In genomic region chr4:6731780-6732179, GRCh38 we compare ENCODE assay signal across 19 cellular contexts. TPM values are rescaled to one million over a fixed set of nuclear protein-coding genes. Genes with fewer than 3 reads are reported as not detected.
DNase-seq lines count a peak whose midpoint lies in the region; ATAC-seq and TF ChIP-seq lines count a peak whose summit lies in the region.
"Had no signal": no experiment of that assay in that cellular context is flagged by ENCODE, and none has a peak within 500 bp of the region (broad histone marks: within the 10 kb centered on the region; RNA-seq: fewer than 3 reads in every experiment).

No MANE protein-coding gene starts in this region.

- H3K4ac ChIP-seq in mesenchymal stem cell (ENCODE audit: low read depth in 1 of 2, low read length in 2 of 2) = peak overlapping the region in 1 of 2 experiments; percentile 73

- TF ChIP-seq POLR2A in tibial nerve (IDR thresholded peaks at IDR 0.05) = no peak

- H3K4me1 ChIP-seq in right atrium auricular region (peaks cover 0 to 28% of the 10 kb centered on the region in 2 donors), mesenchymal stem cell (ENCODE audit: control insufficient read depth, insufficient read depth, low read depth, low read length) (peaks cover 22% of the 10 kb centered on the region), tibial nerve (peaks cover 0 to 53% (median 14%) of the 10 kb centered on the region in 4 donors)

- H3K18ac ChIP-seq in mesenchymal stem cell (ENCODE audit: low read depth in 1 of 2, low read length in 2 of 2) = peak overlapping the region; percentile 54 to 96

- peak overlapping the region; percentile 43 for H4K8ac ChIP-seq in mesenchymal stem cell (ENCODE audit: low read length)

- TF ChIP-seq CTCF in right atrium auricular region (IDR thresholded peaks at IDR 0.05) (no peak), WERI-Rb-1 (IDR thresholded peaks at IDR 0.05; ENCODE audit: low read depth, low read length) (no peak), tibial nerve (IDR thresholded peaks at IDR 0.05) (no peak)

- no peaks in the 10 kb centered on the region for H3K79me1 ChIP-seq in mesenchymal stem cell (replicated peaks; ENCODE audit: low read length, poor library complexity, severe bottlenecking)

- 86% methylated on average over 6 of the region's 6 CpGs for WGBS in mesenchymal stem cell
- 96 to 97% methylated on average over 6 of the region's 6 CpGs for WGBS in tibial nerve, 2 donors

- peak overlapping the region; percentile 66 to 85 for H2BK12ac ChIP-seq in mesenchymal stem cell (ENCODE audit: low read length in 2 of 2)

- H3K27me3 ChIP-seq in right atrium auricular region = no peaks in the 10 kb centered on the region
- no peaks in the 10 kb centered on the region for H3K27me3 ChIP-seq in WERI-Rb-1 (ENCODE audit: insufficient read depth, low read depth, severe bottlenecking)
- no peaks in the 10 kb centered on the region for H3K27me3 ChIP-seq in mesenchymal stem cell (ENCODE audit: control insufficient read depth in 1 of 2, insufficient read depth in 1 of 2, low read length in 2 of 2)
- no peaks in the 10 kb centered on the region for H3K27me3 ChIP-seq in tibial nerve
- H3K27me3 ChIP-seq: BLaER1 had no signal

- H3K9me3 ChIP-seq in right atrium auricular region = no peaks in the 10 kb centered on the region
- no peaks in the 10 kb centered on the region for H3K9me3 ChIP-seq in WERI-Rb-1 (ENCODE audit: severe bottlenecking)
- no peaks in the 10 kb centered on the region for H3K9me3 ChIP-seq in mesenchymal stem cell (ENCODE audit: control insufficient read depth, low read length)
- H3K9me3 ChIP-seq in tibial nerve = no peaks in the 10 kb centered on the region
- H3K9me3 ChIP-seq: BLaER1 had no signal

- H2AFZ ChIP-seq in mesenchymal stem cell (ENCODE audit: low read depth, low read length) = no peak overlapping the region

- H3K36me3 ChIP-seq in right atrium auricular region (no peaks in the 10 kb centered on the region), WERI-Rb-1 (no peaks in the 10 kb centered on the region), mesenchymal stem cell (ENCODE audit: control insufficient read depth in 1 of 2, insufficient read depth in 2 of 2, low read depth in 1 of 2, low read length in 2 of 2) (no peaks in the 10 kb centered on the region), tibial nerve (no peaks in the 10 kb centered on the region)
- H3K36me3 ChIP-seq: BLaER1 had no signal

- DNase-seq in right atrium auricular region (ENCODE audit: low spot score) (no peak), Right ventricle myocardium superior (no peak), WERI-Rb-1 (no peak), mesenchymal stem cell (no peak), tibial nerve (ENCODE audit: low spot score in 2 of 2) (no peak), cerebellar cortex (ENCODE audit: low spot score) (no peak), kidney glomerular epithelial cell (lab: John Stamatoyannopoulos, UW) (no peak), NCI-H187 treated with DMSO at 0.1 percent for 48 hours (lab: John Stamatoyannopoulos, UW) (no peak)
- DNase-seq: CD8-positive, alpha-beta T cell; DMS53; EL; NCI-H1048; NCI-H1436; NCI-H2029; NCI-H526 had no signal

- no peak overlapping the region for H2BK5ac ChIP-seq in mesenchymal stem cell (ENCODE audit: low read depth, low read length, poor library complexity, severe bottlenecking)

- TF ChIP-seq EP300 in tibial nerve (IDR thresholded peaks at IDR 0.05) = no peak

- peak overlapping the region; percentile 80 for H4K91ac ChIP-seq in mesenchymal stem cell (ENCODE audit: low read length)

- intact Hi-C loops in Right ventricle myocardium superior (cut with DNase I) = no loop called here

- H3K9ac ChIP-seq in mesenchymal stem cell (ENCODE audit: low read length) = no peak overlapping the region
- H3K9ac ChIP-seq: BLaER1 had no signal

- no peak overlapping the region for H3K23ac ChIP-seq in mesenchymal stem cell (ENCODE audit: low read length in 2 of 2)

- H3K14ac ChIP-seq in mesenchymal stem cell (ENCODE audit: low read length in 2 of 2) = peak overlapping the region in 1 of 2 experiments; percentile 68

- H2BK15ac ChIP-seq in mesenchymal stem cell (ENCODE audit: low read depth, poor library complexity, severe bottlenecking) = no peak overlapping the region

- ATAC-seq in Right ventricle myocardium superior (ENCODE audit: poor library complexity) = no peak
- ATAC-seq: CD8-positive, alpha-beta T cell; GM12878 had no signal

- peak overlapping the region; percentile 88 for H2AK5ac ChIP-seq in mesenchymal stem cell (ENCODE audit: low read length, severe bottlenecking)

- H3K4me2 ChIP-seq in mesenchymal stem cell (ENCODE audit: low read length, poor library complexity, severe bottlenecking) = no peak overlapping the region
- H3K4me2 ChIP-seq: BLaER1 had no signal

- H2BK120ac ChIP-seq in mesenchymal stem cell (ENCODE audit: low read depth, low read length) = peak overlapping the region; percentile 96

- H3K27ac ChIP-seq in right atrium auricular region (peak overlapping the region; percentile 69 to 82), WERI-Rb-1 (peak overlapping the region; percentile 94), mesenchymal stem cell (ENCODE audit: low read length, poor library complexity, severe bottlenecking) (no peak overlapping the region), tibial nerve (peak overlapping the region in 3 of 4 donors; percentile 61 to 84 (median 76))
- H3K27ac ChIP-seq: SK-N-MC had no signal

- H3K4me3 ChIP-seq in right atrium auricular region = no peak overlapping the region
- H3K4me3 ChIP-seq in WERI-Rb-1 (ENCODE audit: low read depth, low read length) = no peak overlapping the region
- H3K4me3 ChIP-seq in mesenchymal stem cell (ENCODE audit: insufficient read depth in 1 of 2, low read depth in 1 of 2, low read length in 2 of 2) = no peak overlapping the region
- H3K4me3 ChIP-seq in tibial nerve = no peak overlapping the region
- H3K4me3 ChIP-seq: BLaER1, GM12878, SK-N-MC had no signal

RNA-seq across cellular contexts. Expression of gene BLOC1S4, which starts 15.8 kb away (rescaled TPM):
- total RNA-seq in right atrium auricular region (10 to 100 TPM in 1 of 2 donors, 1 to 10 TPM in 1; 8.4 to 17.4 TPM), Right ventricle myocardium superior (6.0 TPM), tibial nerve (10 to 100 TPM; 18.0 to 32.8 (median 28.3) TPM)
- polyA plus RNA-seq in mesenchymal stem cell (2013, experiment 1 of 2) = 19.9 TPM
- polyA plus RNA-seq in mesenchymal stem cell (2013, experiment 2 of 2) = 19.9 TPM

RNA-seq across cellular contexts. Expression of gene MRFAP1L1, which starts 22.1 kb away (rescaled TPM):
- total RNA-seq in right atrium auricular region = 10 to 100 TPM; 58.2 to 65.3 TPM
- total RNA-seq in Right ventricle myocardium superior = 39.7 TPM
- 41.0 TPM for polyA plus RNA-seq in mesenchymal stem cell (2013, experiment 1 of 2)
- 43.0 TPM for polyA plus RNA-seq in mesenchymal stem cell (2013, experiment 2 of 2)
- 10 to 100 TPM; 51.6 to 76.6 (median 59.6) TPM for total RNA-seq in tibial nerve

RNA-seq across cellular contexts. Expression of gene S100P, which starts 38.1 kb away (rescaled TPM):
- total RNA-seq in right atrium auricular region (under 1 TPM in 1 of 2 donors, not detected in 1; 0.35 TPM), Right ventricle myocardium superior (not detected), tibial nerve (not detected)
- not detected for polyA plus RNA-seq in mesenchymal stem cell (2013, experiment 1 of 2)
- polyA plus RNA-seq in mesenchymal stem cell (2013, experiment 2 of 2) = not detected
- total RNA-seq: M059J had no signal
- polyA plus RNA-seq: GM12878 had no signal

RNA-seq across cellular contexts. Expression of gene KIAA0232, which starts 50.7 kb away (rescaled TPM):
- 10 to 100 TPM; 47.5 to 69.4 TPM for total RNA-seq in right atrium auricular region
- 75.0 TPM for total RNA-seq in Right ventricle myocardium superior
- 13.4 TPM for polyA plus RNA-seq in mesenchymal stem cell (2013, experiment 1 of 2)
- 13.7 TPM for polyA plus RNA-seq in mesenchymal stem cell (2013, experiment 2 of 2)
- total RNA-seq in tibial nerve = 10 to 100 TPM; 36.7 to 57.7 (median 47.0) TPM
